21 cellular contexts compared by ENCODE assay signal in genomic region chr6:85490516-85491248, GRCh38. TPM values are rescaled to one million over a fixed set of nuclear protein-coding genes. Genes with fewer than 3 reads are reported as not detected.
DNase-seq lines count a peak whose midpoint lies in the region; ATAC-seq, FAIRE-seq and TF ChIP-seq lines count a peak whose summit lies in the region.
"Had no signal": no experiment of that assay in that cellular context is flagged by ENCODE, and none has a peak within 500 bp of the region (broad histone marks: within the 10 kb centered on the region; RNA-seq: fewer than 3 reads in every experiment).

No MANE protein-coding gene starts in this region.

- H3K36me3 ChIP-seq in K562 (ENCODE audit: control insufficient read depth, insufficient read depth, low read length): no peaks in the 10 kb centered on the region
- peaks cover 19 to 47% of the 10 kb centered on the region in 2 experiments for H3K36me3 ChIP-seq in keratinocyte (ENCODE audit: control insufficient read depth in 2 of 2, extremely low read depth in 1 of 2, insufficient read depth in 2 of 2, low read length in 2 of 2)
- H3K36me3 ChIP-seq: cardiac muscle cell, ovary had no signal

- TF ChIP-seq POLR2A in K562 (conservative IDR thresholded peaks at IDR 0.05): no peak

- in situ Hi-C loops in K562 (cut with MboI): no loop called here

- H3K79me2 ChIP-seq in K562 (ENCODE audit: control insufficient read depth, insufficient read depth, low read length) (no peaks in the 10 kb centered on the region), keratinocyte (ENCODE audit: control insufficient read depth, insufficient read depth, low read length) (no peaks in the 10 kb centered on the region)

- H3K9me1 ChIP-seq in K562 (ENCODE audit: control insufficient read depth, insufficient read depth, low read length) (peaks cover 3% of the 10 kb centered on the region), keratinocyte (ENCODE audit: control insufficient read depth, extremely low read depth, insufficient read depth, low read length) (no peaks in the 10 kb centered on the region)

- intact Hi-C loops in K562 (cut with micrococcal nuclease): no loop called here

- FAIRE-seq in K562 (lab: Jason Lieb, UNC) (no peak), keratinocyte (lab: Jason Lieb, UNC) (no peak), GM19239 (lab: Jason Lieb, UNC) (no peak), D721Med (lab: Jason Lieb, UNC) (no peak)

- dilution Hi-C loops in keratinocyte (cut with MboI; ENCODE audit: extremely low pct_ligation_motif_present, low sequenced_read_pairs): loop anchor here (25.0 kb wide), 1 partner anchor 128 kb away; no protein-coding TSS in a partner anchor

- WGBS in K562 (ENCODE audit: insufficient coverage, low coverage, missing lambda C conversion rate): 10% methylated on average over 6 of the region's 6 CpGs

- H3K27me3 ChIP-seq in K562 (ENCODE audit: control insufficient read depth in 2 of 2, insufficient read depth in 2 of 2, low read length in 2 of 2) (peaks cover 0 to 12% of the 10 kb centered on the region in 2 experiments; a peak in 2 of 5 replicates), keratinocyte (ENCODE audit: control insufficient read depth, extremely low read depth, insufficient read depth, low read length) (no peaks in the 10 kb centered on the region)
- H3K27me3 ChIP-seq: cardiac muscle cell, ovary had no signal

- H3K27ac ChIP-seq in K562 (ENCODE audit: extremely low read depth, low read depth, low read length): no peak overlapping the region
- H3K27ac ChIP-seq in keratinocyte (ENCODE audit: control insufficient read depth, insufficient read depth, low read length): no peak overlapping the region
- H3K27ac ChIP-seq: cardiac muscle cell, ovary had no signal

- no peak overlapping the region for H2AFZ ChIP-seq in K562 (ENCODE audit: low read depth, low read length)
- no peak overlapping the region for H2AFZ ChIP-seq in keratinocyte (ENCODE audit: control insufficient read depth, low read length)

- no peaks in the 10 kb centered on the region; the same call in 1 of the 2 replicates for H4K20me1 ChIP-seq in K562 (replicated peaks; ENCODE audit: control insufficient read depth, insufficient read depth, low read length)
- no peaks in the 10 kb centered on the region for H4K20me1 ChIP-seq in keratinocyte (ENCODE audit: control insufficient read depth, extremely low read depth, insufficient read depth, low read length)

- no peaks in the 10 kb centered on the region for H3K9me3 ChIP-seq in K562 (replicated peaks; ENCODE audit: control insufficient read depth, insufficient read depth, low read depth, low read length)
- no peaks in the 10 kb centered on the region for H3K9me3 ChIP-seq in keratinocyte (ENCODE audit: control insufficient read depth, low read depth, low read length)
- H3K9me3 ChIP-seq: ovary had no signal

- TF ChIP-seq CTCF in K562 (IDR thresholded peaks at IDR 0.05 in 2 of 3, conservative IDR thresholded peaks at IDR 0.05 in 1 of 3; ENCODE audit: insufficient read depth in 2 of 3, low read depth in 1 of 3, low read length in 3 of 3): no peak
- TF ChIP-seq CTCF in keratinocyte (optimal IDR thresholded peaks at IDR 0.05 in 1 of 3, IDR thresholded peaks at IDR 0.05 in 1 of 3, conservative IDR thresholded peaks at IDR 0.05 in 1 of 3; ENCODE audit: extremely low read depth in 1 of 3, insufficient read depth in 2 of 3, low read length in 3 of 3): no peak
- no peak for TF ChIP-seq CTCF in D721Med (IDR thresholded peaks at IDR 0.05; ENCODE audit: insufficient read depth, missing control alignments)

- CTCF ChIA-PET in K562 (lab: Yijun Ruan, JAX; ENCODE audit: low intra/inter-chr PET ratio): no interaction called here

- H3K4me2 ChIP-seq in K562 (ENCODE audit: insufficient read depth, low read length) (no peak overlapping the region), keratinocyte (ENCODE audit: control insufficient read depth, extremely low read depth, insufficient read depth, low read depth, low read length) (no peak overlapping the region)

- no peak for TF ChIP-seq RAD21 in K562 (CRISPR knock-in tag; conservative IDR thresholded peaks at IDR 0.05 in 1 of 2, IDR thresholded peaks at IDR 0.05 in 1 of 2)

- BruUV-seq in K562 (replicated peaks; lab: Mats Ljungman, UMichigan): no TSS peak

- H3K9ac ChIP-seq in K562 (ENCODE audit: insufficient read depth in 1 of 2, low read depth in 2 of 2, low read length in 2 of 2): no peak overlapping the region
- no peak overlapping the region for H3K9ac ChIP-seq in keratinocyte (ENCODE audit: control insufficient read depth, extremely low read depth, insufficient read depth, low read length)

- H3K4me1 ChIP-seq in K562 (replicated peaks in 1 of 2; ENCODE audit: control insufficient read depth in 2 of 2, insufficient read depth in 2 of 2, low read length in 2 of 2) (no peaks in the 10 kb centered on the region), keratinocyte (ENCODE audit: control insufficient read depth, extremely low read depth, insufficient read depth, low read length) (peaks cover 9% of the 10 kb centered on the region)

- peak; percentile 59 for DNase-seq in EH (ENCODE audit: low read depth)
- peak; percentile 17 for DNase-seq in LoVo (ENCODE audit: low spot score)
- DNase-seq in K562 (ENCODE audit: extremely low read depth in 1 of 4, low spot score in 3 of 4): no peak
- peak; percentile 52 for DNase-seq in keratinocyte (ENCODE audit: low read depth, low spot score)
- DNase-seq in DMS153 (lab: John Stamatoyannopoulos, UW): no peak
- DNase-seq in GM19239 (ENCODE audit: insufficient read length, low spot score): no peak
- no peak for DNase-seq in D721Med (ENCODE audit: insufficient read length, low spot score)
- no peak for DNase-seq in cerebellum (ENCODE audit: low spot score)
- DNase-seq: activated B cell treated with CpG ODN at 0.5 μM for 24 hours; activated CD8-positive, alpha-beta T cell treated with anti-CD3 and anti-CD28 coated beads for 36 hours; activated T-cell treated with anti-CD3 and anti-CD28 coated beads, Interleukin-2, amount 50 U/mL, for 72 hours; CD8-positive, alpha-beta T cell; effector CD4-positive, alpha-beta T cell; NCI-H1048; NCI-H2171 treated with DMSO at 0.1 percent for 48 hours; NK-92 treated with Interleukin-12 subunit alpha and Interleukin-12 subunit beta, amount 100 ng/mL, for 24 hours; ovary; SIG-M5; stimulated activated CD4-positive, alpha-beta T cell treated with anti-CD3 and anti-CD28 coated beads, Interleukin-2, amount 100 ng/mL, for 48 hours had no signal

- H3K4me3 ChIP-seq in K562 (no peak overlapping the region), keratinocyte (ENCODE audit: control insufficient read depth in 2 of 3, extremely low read depth in 1 of 3, insufficient read depth in 2 of 3, low read depth in 1 of 3, low read length in 3 of 3) (no peak overlapping the region)
- H3K4me3 ChIP-seq: cardiac muscle cell, ovary had no signal

- no peak for ATAC-seq in K562
- ATAC-seq: activated CD8-positive, alpha-beta T cell treated with anti-CD3 and anti-CD28 coated beads for 36 hours; activated naive CD4-positive, alpha-beta T cell treated with anti-CD3 and anti-CD28 coated beads, Interleukin-2, amount 50 U/mL, for 72 hours; activated T-cell treated with anti-CD3 and anti-CD28 coated beads, Interleukin-2, amount 50 U/mL, for 72 hours; CD8-positive, alpha-beta T cell had no signal

- POLR2A ChIA-PET in K562 (lab: Yijun Ruan, JAX): interaction anchor here (1.9 kb wide), 1 partner anchor 8 kb away, joined by 6 read pairs; no protein-coding TSS in a partner anchor

- TF ChIP-seq EP300 in K562 (IDR thresholded peaks at IDR 0.05; ENCODE audit: low read length): no peak

TF ChIP-seq in K562, 482 proteins besides CTCF, POLR2A, EP300 and RAD21 (continues in another document):
- peak; percentile 76 for TF ChIP-seq NFIC (IDR thresholded peaks at IDR 0.05)

RNA-seq across cellular contexts. Expression of gene NT5E, which starts 40.8 kb away (rescaled TPM):
- not detected in 2 replicates for total RNA-seq in K562 (2011; cell fraction: chromatin; rRNA removed; ENCODE audit: low replicate concordance)
- total RNA-seq in K562 (2011; cell fraction: nucleolus; rRNA removed): not detected in 2 replicates
- not detected in 2 replicates for total RNA-seq in K562 (2011; cell fraction: nucleoplasm; rRNA removed)
- total RNA-seq in K562 (2014; rRNA removed) (not detected in 2 replicates), K562 (2014; rRNA removed; fragmentation: Illumina TruSeq; extraction: Trizol) (not detected in 2 replicates), K562 (2015; rRNA removed; fragmentation: Illumina TruSeq; extraction: Trizol) (not detected in 2 replicates), K562 (2021) (0.13 and 0.25 TPM in 2 replicates), cerebellum (4.2 TPM)
- polyA plus RNA-seq in K562 (2011; rRNA removed) (0.01 TPM in 1 of 2 replicates, not detected in the other), K562 (2014; fragmentation: Illumina TruSeq; extraction: Trizol) (not detected in 2 replicates), K562 (2014; fragmentation: Nextera tagmentation; extraction: Ambion mirVana) (not detected), K562 (2014; rRNA removed) (not detected in 2 replicates), keratinocyte (114 to 280 TPM (median 268 TPM) in 3 replicates)
- polyA plus RNA-seq in K562 (2011; cell fraction: cytosol; rRNA removed): not detected in 2 replicates
- polyA plus RNA-seq in K562 (2011; cell fraction: nucleus; rRNA removed): not detected in 2 replicates
- polyA plus RNA-seq in K562 (2012): 0.12 TPM in 1 of 2 replicates, not detected in the other
- not detected in 2 replicates for polyA minus RNA-seq in K562 (2011; rRNA and poly(A)+ RNA removed)
- not detected in 2 replicates for polyA minus RNA-seq in K562 (2011; cell fraction: cytosol; rRNA and poly(A)+ RNA removed)
- polyA minus RNA-seq in K562 (2011; cell fraction: nucleus; rRNA and poly(A)+ RNA removed): not detected in 2 replicates
- polyA plus RNA-seq in keratinocyte (2011; ENCODE audit: low read depth): 14.3 TPM
- polyA plus RNA-seq in keratinocyte (2011; cell fraction: cytosol; rRNA removed): 116 and 207 TPM in 2 replicates
- polyA plus RNA-seq in keratinocyte (2011; cell fraction: nucleus; rRNA removed): 173 and 193 TPM in 2 replicates
- polyA plus RNA-seq in keratinocyte (2012; ENCODE audit: low replicate concordance): 33.4 and 214 TPM in 2 replicates
- polyA minus RNA-seq in keratinocyte: 118 to 284 TPM (median 138 TPM) in 3 replicates
- polyA minus RNA-seq in keratinocyte (2011; cell fraction: cytosol; rRNA and poly(A)+ RNA removed): 325 TPM
- polyA minus RNA-seq in keratinocyte (2011; cell fraction: nucleus; rRNA and poly(A)+ RNA removed): 170 and 250 TPM in 2 replicates

Comparison
In these comparisons a context has a peak if more than half of its experiments do, and no peak if none do; other contexts are left out.
1. DNase-seq: peak in EH (single experiment), LoVo (single experiment) and keratinocyte (single experiment); none in K562 (0 of 4), DMS153 (single experiment), GM19239 (single experiment), D721Med (single experiment) and cerebellum (single experiment).